16 cellular contexts compared by ENCODE assay signal in the genomic region with DNA sequence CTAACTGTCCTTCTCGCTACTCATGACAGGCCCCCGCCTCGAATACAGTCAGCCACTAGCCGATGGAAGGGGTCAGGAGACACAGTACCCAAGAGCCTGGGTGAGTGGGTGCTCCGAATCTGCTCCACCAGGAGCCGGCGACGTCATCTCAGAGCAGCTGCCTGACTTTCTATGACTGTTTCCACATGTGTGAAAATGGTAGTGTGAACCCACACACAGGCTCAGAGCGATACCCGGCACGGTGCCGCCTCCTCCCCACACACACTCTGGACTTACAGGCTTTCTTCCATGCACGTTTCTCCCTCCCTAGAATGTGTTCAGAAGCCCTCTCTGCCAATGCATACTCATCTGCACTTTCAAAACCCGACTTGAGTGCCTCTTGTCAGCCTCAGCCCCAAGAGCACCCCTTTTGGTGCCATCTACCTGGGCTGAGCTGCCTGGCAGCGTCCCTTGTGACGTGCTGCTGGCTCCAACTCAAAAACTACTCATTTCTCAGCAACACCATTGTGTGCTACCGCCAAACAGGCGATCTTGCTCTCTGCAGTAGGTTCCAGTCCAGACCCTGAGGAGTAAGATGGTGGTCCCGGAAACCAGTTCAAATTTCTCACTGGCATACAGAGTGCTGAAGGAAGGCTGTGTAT. TPM values are rescaled to one million over a fixed set of nuclear protein-coding genes. Genes with fewer than 3 reads are reported as not detected.
A peak's percentile ranks its signal among the peaks of the same experiment; 100 is the strongest.
DNase-seq lines count a peak whose midpoint lies in the region; ATAC-seq and TF ChIP-seq lines count a peak whose summit lies in the region.
"Had no signal": no experiment of that assay in that cellular context is flagged by ENCODE, and none has a peak within 500 bp of the region (broad histone marks: within the 10 kb centered on the region; RNA-seq: fewer than 3 reads in every experiment).

No MANE protein-coding gene starts in this region.

- H3K4me2 ChIP-seq in mammary epithelial cell (ENCODE audit: insufficient read depth, low read depth, low read length) = no peak overlapping the region
- no peak overlapping the region for H3K4me2 ChIP-seq in PC-3 (ENCODE audit: low read length)

- 91% methylated on average over 19 of the region's 19 CpGs for WGBS in mammary epithelial cell (ENCODE audit: low coverage, missing lambda C conversion rate)
- WGBS in lung, 2 donors = 71 to 85% methylated on average over 19 of the region's 19 CpGs

- H3K36me3 ChIP-seq in breast epithelium (no peaks in the 10 kb centered on the region), mammary epithelial cell (ENCODE audit: insufficient read depth, low read length) (no peaks in the 10 kb centered on the region), lung (ENCODE audit: control insufficient read depth in 2 of 2, insufficient read depth in 2 of 2, low read length in 2 of 2) (no peaks in the 10 kb centered on the region), PC-3 (ENCODE audit: low read depth, low read length) (no peaks in the 10 kb centered on the region)
- H3K36me3 ChIP-seq: brain microvascular endothelial cell had no signal

- intact Hi-C loops in breast epithelium (cut with DNase I; ENCODE audit: low total_unique reads) = no loop called here
- intact Hi-C loops in mammary epithelial cell (cut with micrococcal nuclease) = no loop called here
- intact Hi-C loops in PC-3 (cut with micrococcal nuclease) = no loop called here

- H3K4me1 ChIP-seq in breast epithelium (peaks cover 6 to 23% of the 10 kb centered on the region in 2 donors), mammary epithelial cell (ENCODE audit: insufficient read depth, low read length) (peaks cover 13% of the 10 kb centered on the region), lung (ENCODE audit: control insufficient read depth in 2 of 2, insufficient read depth in 2 of 2, low read length in 2 of 2) (peaks cover 24 to 47% of the 10 kb centered on the region in 2 donors), PC-3 (ENCODE audit: insufficient read depth, low read length) (no peaks in the 10 kb centered on the region)

- POLR2A ChIA-PET in PC-3 (lab: Charles Lee; ENCODE audit: unreplicated experiment) = interaction anchor here (0.5 kb wide), 1 partner anchor 48 kb away, joined by 4 read pairs; no protein-coding TSS in a partner anchor

- peak overlapping the region; percentile 11 to 59 (median 40) for H3K4me3 Mint-ChIP-seq in brain
- H3K4me3 Mint-ChIP-seq in stimulated activated naive CD8-positive, alpha-beta T cell treated with anti-CD3 and anti-CD28 coated beads, Interleukin-15, Interleukin-2, amounts not matched to agents 100 ng/mL and 50 ng/mL, for 24 hours = no peak overlapping the region
- H3K4me3 Mint-ChIP-seq: activated B cell treated with CpG ODN at 0.5 μM for 24 hours; activated CD8-positive, alpha-beta memory T cell treated with anti-CD3 and anti-CD28 coated beads, Interleukin-2, amount 10 ng/mL, durations not matched to agents 7 days and 5 days; activated naive CD4-positive, alpha-beta T cell treated with anti-CD3 and anti-CD28 coated beads, Interleukin-2, amount 10 ng/mL, durations not matched to agents 7 days and 5 days; CD8-positive, alpha-beta memory T cell had no signal

- no peaks in the 10 kb centered on the region for H3K9me2 ChIP-seq in PC-3 (replicated peaks; ENCODE audit: low read length)

- H3K9me3 ChIP-seq in breast epithelium = no peaks in the 10 kb centered on the region
- H3K9me3 ChIP-seq in mammary epithelial cell (replicated peaks; ENCODE audit: insufficient read depth, low read length) = no peaks in the 10 kb centered on the region
- H3K9me3 ChIP-seq in lung (ENCODE audit: control insufficient read depth in 2 of 2, insufficient read depth in 1 of 2, low read length in 1 of 2) = peaks cover 0 to 1% of the 10 kb centered on the region in 2 donors
- H3K9me3 ChIP-seq in PC-3 (ENCODE audit: low read length) = no peaks in the 10 kb centered on the region

- in situ Hi-C loops in mammary epithelial cell (cut with MboI; ENCODE audit: low sequenced_read_pairs in 2 of 2) = no loop called here

- H3K4me1 Mint-ChIP-seq in brain = peaks cover 99% of the 10 kb centered on the region
- H3K4me1 Mint-ChIP-seq in stimulated activated naive CD8-positive, alpha-beta T cell treated with anti-CD3 and anti-CD28 coated beads, Interleukin-15, Interleukin-2, amounts not matched to agents 100 ng/mL and 50 ng/mL, for 24 hours (ENCODE audit: low read depth) = peaks cover 59% of the 10 kb centered on the region

- no peaks in the 10 kb centered on the region for H3F3A ChIP-seq in PC-3 (ENCODE audit: low read length, unreplicated experiment)

- no peaks in the 10 kb centered on the region for H3K36me3 Mint-ChIP-seq in brain
- no peaks in the 10 kb centered on the region for H3K36me3 Mint-ChIP-seq in stimulated activated naive CD8-positive, alpha-beta T cell treated with anti-CD3 and anti-CD28 coated beads, Interleukin-15, Interleukin-2, amounts not matched to agents 100 ng/mL and 50 ng/mL, for 24 hours (ENCODE audit: low read depth)

- H3K4me3 ChIP-seq in breast epithelium (peak overlapping the region in 1 of 3 donors; percentile 21), mammary epithelial cell (replicated peaks in 1 of 3; ENCODE audit: insufficient read depth in 1 of 3, low read depth in 2 of 3, low read length in 3 of 3) (no peak overlapping the region), lung (no peak overlapping the region), PC-3 (ENCODE audit: low read length) (no peak overlapping the region)

- TF ChIP-seq POLR2A in breast epithelium (IDR thresholded peaks at IDR 0.05) = no peak

- H3K27me3 Mint-ChIP-seq in brain = no peaks in the 10 kb centered on the region
- no peaks in the 10 kb centered on the region for H3K27me3 Mint-ChIP-seq in stimulated activated naive CD8-positive, alpha-beta T cell treated with anti-CD3 and anti-CD28 coated beads, Interleukin-15, Interleukin-2, amounts not matched to agents 100 ng/mL and 50 ng/mL, for 24 hours
- H3K27me3 Mint-ChIP-seq: activated B cell treated with CpG ODN at 0.5 μM for 24 hours; activated CD8-positive, alpha-beta memory T cell treated with anti-CD3 and anti-CD28 coated beads, Interleukin-2, amount 10 ng/mL, durations not matched to agents 7 days and 5 days; activated naive CD4-positive, alpha-beta T cell treated with anti-CD3 and anti-CD28 coated beads, Interleukin-2, amount 10 ng/mL, durations not matched to agents 7 days and 5 days; CD8-positive, alpha-beta memory T cell had no signal

- H3K27me3 ChIP-seq in breast epithelium (no peaks in the 10 kb centered on the region), mammary epithelial cell (ENCODE audit: insufficient read depth, low read length) (no peaks in the 10 kb centered on the region), lung (ENCODE audit: control insufficient read depth, insufficient read depth) (no peaks in the 10 kb centered on the region), PC-3 (ENCODE audit: low read length) (no peaks in the 10 kb centered on the region)
- H3K27me3 ChIP-seq: brain microvascular endothelial cell had no signal

- no peaks in the 10 kb centered on the region for H3K9me3 Mint-ChIP-seq in brain
- H3K9me3 Mint-ChIP-seq in stimulated activated naive CD8-positive, alpha-beta T cell treated with anti-CD3 and anti-CD28 coated beads, Interleukin-15, Interleukin-2, amounts not matched to agents 100 ng/mL and 50 ng/mL, for 24 hours = no peaks in the 10 kb centered on the region
- H3K9me3 Mint-ChIP-seq: activated B cell treated with CpG ODN at 0.5 μM for 24 hours; activated naive CD4-positive, alpha-beta T cell treated with anti-CD3 and anti-CD28 coated beads, Interleukin-2, amount 10 ng/mL, durations not matched to agents 7 days and 5 days; CD8-positive, alpha-beta memory T cell had no signal

- no peak for DNase-seq in breast epithelium (ENCODE audit: low spot score in 2 of 2)
- no peak for DNase-seq in mammary epithelial cell
- peak; percentile 72 for DNase-seq in lung (ENCODE audit: low spot score)
- DNase-seq in retina = no peak
- DNase-seq in NCI-H2196 (lab: John Stamatoyannopoulos, UW; ENCODE audit: unreplicated experiment) = no peak
- DNase-seq in PC-3 = no peak
- DNase-seq: activated B cell treated with CpG ODN at 0.5 μM for 24 hours; activated CD8-positive, alpha-beta memory T cell treated with anti-CD3 and anti-CD28 coated beads, Interleukin-2, amount 10 ng/mL, durations not matched to agents 7 days and 5 days; activated naive CD4-positive, alpha-beta T cell treated with anti-CD3 and anti-CD28 coated beads, Interleukin-2, amount 10 ng/mL, durations not matched to agents 7 days and 5 days; brain microvascular endothelial cell; CD8-positive, alpha-beta memory T cell; effector memory CD4-positive, alpha-beta T cell; NCI-H748 treated with DMSO at 0.1 percent for 48 hours; stimulated activated CD4-positive, alpha-beta T cell treated with anti-CD3 and anti-CD28 coated beads, Interleukin-12 subunit alpha, Interleukin-12 subunit beta, amount 100 ng/mL, for 4 hours had no signal

- BruUV-seq in mammary epithelial cell (replicated peaks; lab: Mats Ljungman, UMichigan) (no TSS peak), PC-3 (replicated peaks; lab: Mats Ljungman, UMichigan) (no TSS peak)

- H2AFZ ChIP-seq in mammary epithelial cell (ENCODE audit: low read depth, low read length) (no peak overlapping the region), PC-3 (ENCODE audit: low read length) (no peak overlapping the region)

- peak; percentile 37 for ATAC-seq in lung (ENCODE audit: insufficient read depth, low FRiP score)
- ATAC-seq in PC-3 = no peak
- ATAC-seq: activated CD8-positive, alpha-beta memory T cell treated with anti-CD3 and anti-CD28 coated beads, Interleukin-2, amount 10 ng/mL, durations not matched to agents 7 days and 5 days had no signal

- peak overlapping the region; percentile 29 to 65 for H3K27ac ChIP-seq in breast epithelium
- no peak overlapping the region for H3K27ac ChIP-seq in mammary epithelial cell (ENCODE audit: insufficient read depth, low read depth, low read length)
- H3K27ac ChIP-seq in lung (ENCODE audit: low read depth in 1 of 2, low read length in 1 of 2) = no peak overlapping the region
- no peak overlapping the region for H3K27ac ChIP-seq in PC-3 (ENCODE audit: low read length)
- H3K27ac ChIP-seq: brain microvascular endothelial cell had no signal

- peak overlapping the region; percentile 51 to 99 (median 92) for H3K27ac Mint-ChIP-seq in brain
- peak overlapping the region; percentile 52 for H3K27ac Mint-ChIP-seq in stimulated activated naive CD8-positive, alpha-beta T cell treated with anti-CD3 and anti-CD28 coated beads, Interleukin-15, Interleukin-2, amounts not matched to agents 100 ng/mL and 50 ng/mL, for 24 hours
- H3K27ac Mint-ChIP-seq: activated B cell treated with CpG ODN at 0.5 μM for 24 hours; activated CD8-positive, alpha-beta memory T cell treated with anti-CD3 and anti-CD28 coated beads, Interleukin-2, amount 10 ng/mL, durations not matched to agents 7 days and 5 days; activated naive CD4-positive, alpha-beta T cell treated with anti-CD3 and anti-CD28 coated beads, Interleukin-2, amount 10 ng/mL, durations not matched to agents 7 days and 5 days had no signal

- H4K20me1 ChIP-seq in mammary epithelial cell (ENCODE audit: insufficient read depth, low read length) = peaks cover 2% of the 10 kb centered on the region
- H4K20me1 ChIP-seq in PC-3 (ENCODE audit: low read length) = peaks cover 24% of the 10 kb centered on the region

- no peak for TF ChIP-seq CTCF in breast epithelium (IDR thresholded peaks at IDR 0.05)
- TF ChIP-seq CTCF in mammary epithelial cell (conservative IDR thresholded peaks at IDR 0.05 in 1 of 2, IDR thresholded peaks at IDR 0.05 in 1 of 2; ENCODE audit: extremely low read depth in 1 of 2, insufficient read depth in 1 of 2, low read depth in 1 of 2, low read length in 2 of 2) = no peak
- no peak for TF ChIP-seq CTCF in brain (conservative IDR thresholded peaks at IDR 0.05)
- TF ChIP-seq CTCF in lung (IDR thresholded peaks at IDR 0.05; ENCODE audit: control extremely low read depth, extremely low read depth) = no peak
- TF ChIP-seq CTCF in PC-3 (conservative IDR thresholded peaks at IDR 0.05; ENCODE audit: low read depth, low read length) = no peak

- peaks cover 96% of the 10 kb centered on the region for H3K79me2 ChIP-seq in mammary epithelial cell (ENCODE audit: insufficient read depth, low read length)
- peaks cover 99% of the 10 kb centered on the region for H3K79me2 ChIP-seq in PC-3 (ENCODE audit: low read length)

- CTCF ChIA-PET in mammary epithelial cell (lab: Charles Lee; ENCODE audit: low non-redundant PET) = no interaction called here
- CTCF ChIA-PET in PC-3 (lab: Charles Lee) = no interaction called here

- H3K9ac ChIP-seq in mammary epithelial cell (ENCODE audit: insufficient read depth, low read length) (no peak overlapping the region), PC-3 (ENCODE audit: low read length) (no peak overlapping the region)

- dilution Hi-C loops in mammary epithelial cell (cut with HindIII; ENCODE audit: low sequenced_read_pairs) = no loop called here

RNA-seq across cellular contexts. Expression of a gene that starts 29.7 kb away (rescaled TPM):
- total RNA-seq in breast epithelium = 10 to 100 TPM; 48.0 to 90.0 (median 68.5) TPM
- total RNA-seq in mammary epithelial cell = 10 to 100 TPM; 30.8 to 77.3 TPM
- 31.3 TPM for polyA plus RNA-seq in mammary epithelial cell
- 46.0 TPM for polyA minus RNA-seq in mammary epithelial cell
- 32.4 TPM for polyA plus RNA-seq in brain (ENCODE audit: insufficient read depth, low read depth, low replicate concordance)
- 10 to 100 TPM; 45.3 to 94.1 TPM for total RNA-seq in lung
- 10 to 100 TPM; 30.5 to 33.4 TPM for polyA plus RNA-seq in lung
- 40.5 and 46.3 TPM in 2 replicates for total RNA-seq in PC-3 (2014; rRNA removed)

Comparison
In these comparisons a context has a peak if more than half of its experiments do, and no peak if none do; other contexts are left out.
1. H3K27ac ChIP-seq: peak in breast epithelium (2 of 2); none in mammary epithelial cell (single experiment), lung (0 of 2) and PC-3 (single experiment).